ENCODE assay signal across 8 cellular contexts in the genomic region with DNA sequence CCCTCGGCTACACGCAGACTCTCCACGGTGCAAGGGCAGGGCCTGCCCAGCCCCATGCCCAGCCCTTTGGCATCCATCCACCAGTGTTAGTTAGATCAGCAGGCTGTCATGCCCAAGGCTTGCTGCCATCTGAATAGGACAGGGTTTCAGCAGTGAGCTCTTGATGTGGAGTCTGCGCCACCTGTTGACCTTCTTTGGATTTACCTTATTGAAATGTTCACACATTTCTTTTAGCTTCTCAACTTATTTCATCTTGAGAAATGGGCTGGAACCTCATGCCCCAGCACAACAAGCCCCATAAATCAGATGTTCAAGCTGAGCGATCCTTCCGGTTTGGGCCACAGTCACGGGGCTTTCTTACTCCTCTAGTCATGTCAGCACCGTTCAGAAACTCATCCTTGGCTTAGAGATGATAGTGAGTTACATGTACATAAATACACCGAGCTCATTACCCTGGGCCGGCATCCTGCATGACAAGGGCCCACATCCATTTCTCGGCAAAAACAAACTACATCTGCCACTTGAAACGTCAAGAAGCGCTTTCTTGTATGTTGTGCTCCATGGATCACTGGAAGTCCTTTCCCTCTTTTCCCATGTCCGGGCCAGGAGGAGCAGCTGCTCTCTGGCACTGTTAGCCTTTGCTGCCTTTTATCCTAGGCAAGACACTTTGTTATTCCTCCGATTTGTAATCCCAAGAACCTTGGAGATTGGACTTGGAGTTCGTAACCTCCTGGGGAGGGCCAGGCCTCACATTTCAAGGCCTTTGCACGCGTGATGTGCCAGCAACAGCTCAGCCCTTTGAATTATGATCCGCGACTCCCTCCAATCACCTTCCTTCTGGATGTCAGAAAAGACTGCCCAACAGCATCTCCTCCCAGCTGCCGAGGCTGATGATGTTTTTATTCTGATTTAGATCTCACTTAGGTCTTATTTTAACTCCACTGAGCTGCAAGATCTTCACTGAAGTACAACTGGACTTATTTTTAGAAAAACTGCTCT.
DNase-seq lines count a peak whose midpoint lies in the region; ATAC-seq, FAIRE-seq and TF ChIP-seq lines count a peak whose summit lies in the region.

No MANE protein-coding gene starts in this region.

- no peaks in the 10 kb centered on the region for H3K9me3 ChIP-seq in BLaER1
- no peaks in the 10 kb centered on the region for H3K9me3 ChIP-seq in thyroid gland

- peak; percentile 83 for FAIRE-seq in GM18507 (lab: Jason Lieb, UNC)

- in situ Hi-C loops in astrocyte of the spinal cord (cut with HindIII; ENCODE audit: low sequenced_read_pairs), result no loop called here

- intact Hi-C loops in thyroid gland (cut with DNase I), result loop anchor here (10.0 kb wide), 1 partner anchor 409 kb away; a partner anchor contains a TSS

- H3K27me3 ChIP-seq in BLaER1 (no peaks in the 10 kb centered on the region), thyroid gland (no peaks in the 10 kb centered on the region)

- no peak overlapping the region for H3K27ac ChIP-seq in BLaER1
- H3K27ac ChIP-seq in thyroid gland, result peak overlapping the region in 1 of 3 donors; percentile 36

- peaks cover 26% of the 10 kb centered on the region for H3K4me1 ChIP-seq in BLaER1
- peaks cover 45 to 58% of the 10 kb centered on the region in 2 donors for H3K4me1 ChIP-seq in thyroid gland

- no peak for TF ChIP-seq POLR2A in thyroid gland (IDR thresholded peaks at IDR 0.05)

- H3K4me3 ChIP-seq in BLaER1 (no peak overlapping the region), astrocyte of the spinal cord (ENCODE audit: low read depth, low read length) (no peak overlapping the region), thyroid gland (replicated peaks in 1 of 3) (no peak overlapping the region)

- ATAC-seq in GM18498 (IDR thresholded peaks at IDR 0.05; ENCODE audit: unreplicated experiment) (no peak), GM18517 (IDR thresholded peaks at IDR 0.05; ENCODE audit: unreplicated experiment) (no peak)

- TF ChIP-seq CTCF in astrocyte of the spinal cord (IDR thresholded peaks at IDR 0.05; ENCODE audit: low read depth, low read length) (peak; percentile 49), thyroid gland (IDR thresholded peaks at IDR 0.05) (peak in 4 of 6 experiments; percentile 44 to 61 (median 56))

- peak overlapping the region; percentile 48 for H3K4me2 ChIP-seq in BLaER1

- H3K36me3 ChIP-seq in BLaER1 (no peaks in the 10 kb centered on the region), thyroid gland (no peaks in the 10 kb centered on the region)

- DNase-seq in GM18507 (ENCODE audit: extremely low spot score, insufficient read length, low read depth) (no peak), NCI-H2196 (lab: John Stamatoyannopoulos, UW; ENCODE audit: unreplicated experiment) (peak; percentile 94), astrocyte of the spinal cord (ENCODE audit: low read depth, low spot score) (peak; percentile 64), iris pigment epithelial cell (ENCODE audit: low read depth) (peak; percentile 60), thyroid gland (peak; percentile 90)

- 0 out of 2 replicates have a peak overlapping the region, but pooled peaks have one; percentile 23 for H3K9ac ChIP-seq in BLaER1

- H4K20me1 ChIP-seq in BLaER1, result peaks cover 4% of the 10 kb centered on the region; the same call in 1 of the 2 replicates

- whole genome bisulfite sequencing in thyroid gland, 2 donors, result 32% methylated on average over 21 of the region's 21 CpGs
